ENCODE assay signal across 8 cellular contexts in the genomic region with DNA sequence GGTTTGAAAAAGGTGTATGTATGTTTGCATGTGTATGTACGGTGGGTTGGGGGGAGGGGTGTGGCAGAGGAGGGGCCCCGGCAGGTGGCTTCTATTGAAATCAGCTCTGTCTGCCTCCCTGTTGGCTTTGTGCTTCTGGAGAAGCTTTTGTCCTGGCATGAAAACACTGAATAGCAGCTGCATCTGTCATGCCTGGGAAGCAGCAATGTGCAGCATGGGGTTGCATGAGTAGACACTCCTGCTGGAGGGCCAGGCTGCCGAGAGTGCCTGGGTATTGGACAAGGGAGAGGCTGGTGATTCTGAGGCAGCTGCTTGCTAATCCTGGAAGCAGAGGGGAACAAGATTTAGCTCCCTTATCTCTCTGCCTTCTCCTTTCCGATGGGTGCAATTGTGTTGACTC. TPM values are rescaled to one million over a fixed set of nuclear protein-coding genes. Genes with fewer than 3 reads are reported as not detected.
DNase-seq lines count a peak whose midpoint lies in the region; ATAC-seq, FAIRE-seq and TF ChIP-seq lines count a peak whose summit lies in the region.

No MANE protein-coding gene starts in this region.

- no peaks in the 10 kb centered on the region for H3K9me3 ChIP-seq in ectodermal cell (ENCODE audit: control insufficient read depth, low read length)
- no peaks in the 10 kb centered on the region for H3K9me3 ChIP-seq in kidney (ENCODE audit: control insufficient read depth in 1 of 2, low read length in 2 of 2)

- FAIRE-seq in kidney (lab: Jason Lieb, UNC): no peak

- no peak for TF ChIP-seq CTCF in kidney (IDR thresholded peaks at IDR 0.05; ENCODE audit: borderline replicate concordance, extremely low read depth, insufficient read depth)

- DNase-seq in ELR (ENCODE audit: low read depth) (peak; percentile 35), NCI-H2227 treated with DMSO at 0.1 percent for 48 hours (lab: John Stamatoyannopoulos, UW) (peak; percentile 16), posterior cingulate gyrus (peak in 8 of 10 donors; percentile 22 to 92 (median 61)), kidney (no peak)
- no peak for DNase-seq in activated CD4-positive, CD25-positive, alpha-beta regulatory T cell (lab: John Stamatoyannopoulos, UW)
- no peak for DNase-seq in stimulated activated CD8-positive, alpha-beta memory T cell treated with anti-CD3 and anti-CD28 coated beads, Interleukin-4, amount 100 ng/mL, for 48 hours

- intact Hi-C loops in posterior cingulate gyrus (cut with DNase I) (no loop called here), kidney (cut with DNase I) (no loop called here)

- no peaks in the 10 kb centered on the region for H3K36me3 ChIP-seq in ectodermal cell (ENCODE audit: control insufficient read depth, insufficient read depth, low read length)
- H3K36me3 ChIP-seq in kidney (ENCODE audit: control insufficient read depth in 1 of 2, insufficient read depth in 2 of 2, low read length in 2 of 2): no peaks in the 10 kb centered on the region

- H3K9ac ChIP-seq in kidney (ENCODE audit: low read length in 2 of 2): no peak overlapping the region

- ATAC-seq in GM19452 (IDR thresholded peaks at IDR 0.05; ENCODE audit: unreplicated experiment): no peak

- 10 to 13% methylated on average over 4 of the region's 4 CpGs for WGBS in ectodermal cell, 2 experiments

- H3K27me3 ChIP-seq in ectodermal cell (ENCODE audit: control insufficient read depth, insufficient read depth, low read length, poor library complexity, severe bottlenecking): no peaks in the 10 kb centered on the region

- peaks cover 63% of the 10 kb centered on the region for H3K4me1 ChIP-seq in ectodermal cell (ENCODE audit: control insufficient read depth, insufficient read depth, low read length)
- H3K4me1 ChIP-seq in kidney (ENCODE audit: control insufficient read depth in 1 of 2, insufficient read depth in 1 of 2, low read depth in 1 of 2, low read length in 2 of 2): peaks cover 60 to 70% of the 10 kb centered on the region in 2 donors

- peak overlapping the region; percentile 58 for H3K27ac ChIP-seq in ectodermal cell (ENCODE audit: insufficient read depth, low read depth, low read length, poor library complexity, severe bottlenecking)
- no peak overlapping the region for H3K27ac ChIP-seq in kidney (ENCODE audit: low read depth in 2 of 2, low read length in 2 of 2)

- H3K4me3 ChIP-seq in ectodermal cell (ENCODE audit: insufficient read depth, low read depth, low read length): no peak overlapping the region
- H3K4me3 ChIP-seq in kidney (ENCODE audit: low read length in 2 of 2): no peak overlapping the region

RNA-seq across cellular contexts. Expression of gene MAPKAPK2, which starts 20.5 kb away (rescaled TPM):
- 77.5 TPM for polyA plus RNA-seq in ectodermal cell (2013, experiment 1 of 4)
- 77.3 TPM for polyA plus RNA-seq in ectodermal cell (2013, experiment 2 of 4)
- 63.0 TPM for polyA plus RNA-seq in ectodermal cell (2013, experiment 3 of 4)
- 72.9 TPM for polyA plus RNA-seq in ectodermal cell (2013, experiment 4 of 4)
- total RNA-seq in kidney: 113 TPM
- 84.5 TPM for polyA plus RNA-seq in kidney (ENCODE audit: insufficient read depth, low read depth, low replicate concordance)

Comparison
In these comparisons a context has a peak if more than half of its experiments do, and no peak if none do; other contexts are left out.
1. DNase-seq: peak in ELR (single experiment), NCI-H2227 treated with DMSO at 0.1 percent for 48 hours (single experiment) and posterior cingulate gyrus (8 of 10); none in kidney (single experiment), activated CD4-positive, CD25-positive, alpha-beta regulatory T cell (0 of 4) and stimulated activated CD8-positive, alpha-beta memory T cell treated with anti-CD3 and anti-CD28 coated beads, Interleukin-4, amount 100 ng/mL, for 48 hours (single experiment).